8 cellular contexts compared by ENCODE assay signal in genomic region chr21:36070999-36071398, GRCh38. TPM values are rescaled to one million over a fixed set of nuclear protein-coding genes. Genes with fewer than 3 reads are reported as not detected.
A peak's percentile ranks its signal among the peaks of the same experiment; 100 is the strongest.
DNase-seq lines count a peak whose midpoint lies in the region; ATAC-seq and TF ChIP-seq lines count a peak whose summit lies in the region.
"Had no signal": no experiment of that assay in that cellular context is flagged by ENCODE, and none has a peak within 500 bp of the region (broad histone marks: within the 10 kb centered on the region; RNA-seq: fewer than 3 reads in every experiment).

No MANE protein-coding gene starts in this region.

- TF ChIP-seq CTCF in GM23338 (conservative IDR thresholded peaks at IDR 0.05; ENCODE audit: low read depth in 2 of 2), result no peak
- TF ChIP-seq CTCF in fibroblast of pulmonary artery (IDR thresholded peaks at IDR 0.05; ENCODE audit: low read length, missing control alignments), result no peak
- no peak for TF ChIP-seq CTCF in gastroesophageal sphincter (IDR thresholded peaks at IDR 0.05)

- DNase-seq in GM23338 (ENCODE audit: low spot score), result no peak
- no peak for DNase-seq in activated CD4-positive, alpha-beta memory T cell treated with anti-CD3 and anti-CD28 coated beads, Interleukin-2, amount 10 ng/mL, durations not matched to agents 7 days and 5 days
- DNase-seq in fibroblast of pulmonary artery (ENCODE audit: low read depth), result no peak
- no peak for DNase-seq in superior temporal gyrus (ENCODE audit: extremely low spot score)
- DNase-seq: NCI-H526 had no signal

- peaks cover 24% of the 10 kb centered on the region for H3K79me2 ChIP-seq in GM23338 (replicated peaks; ENCODE audit: insufficient read depth)

- ATAC-seq in GM23338 (no peak), gastroesophageal sphincter (no peak), HG02970 (IDR thresholded peaks at IDR 0.05; ENCODE audit: low FRiP score, unreplicated experiment) (no peak)

- H3K4me2 ChIP-seq in GM23338, result peak overlapping the region; percentile 90

- H3K4me1 ChIP-seq in GM23338 (ENCODE audit: insufficient read depth) (peaks cover 53% of the 10 kb centered on the region), gastroesophageal sphincter (peaks cover 3 to 43% (median 19%) of the 10 kb centered on the region in 3 donors)

- H3K4me3 Mint-ChIP-seq in GM23338, result peak overlapping the region; percentile 85
- H3K4me3 Mint-ChIP-seq in activated CD4-positive, alpha-beta memory T cell treated with anti-CD3 and anti-CD28 coated beads, Interleukin-2, amount 10 ng/mL, durations not matched to agents 7 days and 5 days, result peak overlapping the region; percentile 84

- CTCF ChIA-PET in activated CD4-positive, alpha-beta memory T cell treated with anti-CD3 and anti-CD28 coated beads, Interleukin-2, amount 10 ng/mL, durations not matched to agents 7 days and 5 days (lab: Charles Lee), result interaction anchor here (0.6 to 2.6 kb wide), 4 partner anchors 9 to 43 kb away, joined by 3 to 18 read pairs (median 8); partner anchors contain the start of gene SETD4

- H3K27ac Mint-ChIP-seq in GM23338, result no peak overlapping the region
- peak overlapping the region; percentile 45 for H3K27ac Mint-ChIP-seq in activated CD4-positive, alpha-beta memory T cell treated with anti-CD3 and anti-CD28 coated beads, Interleukin-2, amount 10 ng/mL, durations not matched to agents 7 days and 5 days

- H3K27ac ChIP-seq in GM23338 (ENCODE audit: low read depth) (no peak overlapping the region), skin epidermis (peak overlapping the region in 8 of 21 experiments; percentile 4 to 90 (median 28)), gastroesophageal sphincter (no peak overlapping the region)

- peaks cover 49% of the 10 kb centered on the region for H3K36me3 Mint-ChIP-seq in GM23338 (ENCODE audit: low read depth)
- H3K36me3 Mint-ChIP-seq in activated CD4-positive, alpha-beta memory T cell treated with anti-CD3 and anti-CD28 coated beads, Interleukin-2, amount 10 ng/mL, durations not matched to agents 7 days and 5 days (ENCODE audit: low read depth), result peaks cover 44% of the 10 kb centered on the region

- H3K9me3 ChIP-seq in gastroesophageal sphincter, result no peaks in the 10 kb centered on the region

- peaks cover 18% of the 10 kb centered on the region for H3K27me3 Mint-ChIP-seq in GM23338 (ENCODE audit: insufficient read depth, low read depth, poor library complexity)
- peaks cover 5% of the 10 kb centered on the region for H3K27me3 Mint-ChIP-seq in activated CD4-positive, alpha-beta memory T cell treated with anti-CD3 and anti-CD28 coated beads, Interleukin-2, amount 10 ng/mL, durations not matched to agents 7 days and 5 days

- no peaks in the 10 kb centered on the region for H4K20me1 ChIP-seq in GM23338 (replicated peaks; ENCODE audit: insufficient read depth)

- H3K9me3 Mint-ChIP-seq in GM23338, result peaks cover 28% of the 10 kb centered on the region
- H3K9me3 Mint-ChIP-seq in activated CD4-positive, alpha-beta memory T cell treated with anti-CD3 and anti-CD28 coated beads, Interleukin-2, amount 10 ng/mL, durations not matched to agents 7 days and 5 days, result peaks cover 6% of the 10 kb centered on the region

- no peaks in the 10 kb centered on the region; the same call in 1 of the 2 replicates for H3K27me3 ChIP-seq in GM23338 (ENCODE audit: insufficient read depth)
- H3K27me3 ChIP-seq in gastroesophageal sphincter, result no peaks in the 10 kb centered on the region

- H3K9me2 ChIP-seq in GM23338 (ENCODE audit: insufficient read depth), result no peaks in the 10 kb centered on the region

- 64 to 67% methylated on average over 6 of the region's 7 CpGs for WGBS in gastroesophageal sphincter (ENCODE audit: low coverage in 1 of 2), 2 donors

- H3F3A ChIP-seq in GM23338 (replicated peaks; ENCODE audit: low read depth), result peaks cover 15% of the 10 kb centered on the region

- H3K4me3 ChIP-seq in GM23338, result peak overlapping the region; percentile 78
- peak overlapping the region; percentile 84 for H3K4me3 ChIP-seq in fibroblast of pulmonary artery (replicated peaks; ENCODE audit: low read depth, low read length)
- peak overlapping the region in 4 of 7 experiments; percentile 61 to 88 (median 84) for H3K4me3 ChIP-seq in skin epidermis
- H3K4me3 ChIP-seq in gastroesophageal sphincter, result peak overlapping the region in 1 of 2 donors; percentile 79

- no peak for TF ChIP-seq EP300 in gastroesophageal sphincter (IDR thresholded peaks at IDR 0.05)

- H3K36me3 ChIP-seq in GM23338 (ENCODE audit: insufficient read depth) (peaks cover 20% of the 10 kb centered on the region), gastroesophageal sphincter (peaks cover 0 to 21% of the 10 kb centered on the region in 2 donors)

- POLR2A ChIA-PET in activated CD4-positive, alpha-beta memory T cell treated with anti-CD3 and anti-CD28 coated beads, Interleukin-2, amount 10 ng/mL, durations not matched to agents 7 days and 5 days (lab: Charles Lee), result interaction anchor here (1.2 to 2.6 kb wide), 5 partner anchors 8 to 63 kb away, joined by 3 to 46 read pairs (median 5); partner anchors contain the start of gene SETD4

- no peak overlapping the region for H2AFZ ChIP-seq in GM23338

- no peak for TF ChIP-seq POLR2A in gastroesophageal sphincter (IDR thresholded peaks at IDR 0.05)

- H3K4me1 Mint-ChIP-seq in GM23338, result peaks cover 47% of the 10 kb centered on the region
- peaks cover 61% of the 10 kb centered on the region for H3K4me1 Mint-ChIP-seq in activated CD4-positive, alpha-beta memory T cell treated with anti-CD3 and anti-CD28 coated beads, Interleukin-2, amount 10 ng/mL, durations not matched to agents 7 days and 5 days

TF ChIP-seq in GM23338, 12 proteins besides CTCF, POLR2A, EP300 and RAD21 (continues in another document):
- TF ChIP-seq ZNF331 (CRISPR knock-in tag; IDR thresholded peaks at IDR 0.05; ENCODE audit: low read depth), result no peak
- TF ChIP-seq NANOG (IDR thresholded peaks at IDR 0.05; ENCODE audit: borderline replicate concordance), result no peak
- no peak for TF ChIP-seq EZH2 (IDR thresholded peaks at IDR 0.05; ENCODE audit: low read depth, unreplicated experiment)
- TF ChIP-seq STAT1 (IDR thresholded peaks at IDR 0.05; ENCODE audit: unreplicated experiment), result no peak
- no peak for TF ChIP-seq JUNB (IDR thresholded peaks at IDR 0.05; ENCODE audit: unreplicated experiment)

RNA-seq across cellular contexts. Expression of gene CBR1, which starts 1.2 kb away (rescaled TPM):
- 487 and 499 TPM in 2 replicates for total RNA-seq in GM23338 (2014; rRNA removed; shearing (Covaris generic))
- 273 and 285 TPM in 2 replicates for polyA plus RNA-seq in GM23338 (2016; fragmentation: Nextera tagmentation; extraction: Ambion mirVana)
- total RNA-seq in activated CD4-positive, alpha-beta memory T cell treated with anti-CD3 and anti-CD28 coated beads, Interleukin-2, amount 10 ng/mL, durations not matched to agents 7 days and 5 days, result 10 to 100 TPM; 42.0 to 44.1 TPM
- 100 to 1,000 TPM in 3 of 4 donors, 10 to 100 TPM in 1; 65.6 to 192 (median 138) TPM for total RNA-seq in gastroesophageal sphincter

RNA-seq across cellular contexts. Expression of gene SETD4, which starts 10.7 kb away (rescaled TPM):
- total RNA-seq in GM23338 (2014; rRNA removed; shearing (Covaris generic)), result 33.8 and 45.1 TPM in 2 replicates
- polyA plus RNA-seq in GM23338 (2016; fragmentation: Nextera tagmentation; extraction: Ambion mirVana), result 32.5 and 33.1 TPM in 2 replicates
- total RNA-seq in activated CD4-positive, alpha-beta memory T cell treated with anti-CD3 and anti-CD28 coated beads, Interleukin-2, amount 10 ng/mL, durations not matched to agents 7 days and 5 days, result 10 to 100 TPM; 15.5 to 17.4 TPM
- 10 to 100 TPM; 11.2 to 34.2 (median 15.2) TPM for total RNA-seq in gastroesophageal sphincter
